ENCODE assay signal across 16 cellular contexts in genomic region chr11:43986327-43986726, GRCh38. TPM values are rescaled to one million over a fixed set of nuclear protein-coding genes. Genes with fewer than 3 reads are reported as not detected.
"Had no signal": no experiment of that assay in that cellular context is flagged by ENCODE, and none has a peak within 500 bp of the region (broad histone marks: within the 10 kb centered on the region; RNA-seq: fewer than 3 reads in every experiment).

No MANE protein-coding gene starts in this region.

- H3K4me3 Mint-ChIP-seq: activated CD4-positive, alpha-beta T cell treated with anti-CD3 and anti-CD28 coated beads, Interleukin-2, amount 10 ng/mL, durations not matched to agents 7 days and 5 days; activated CD8-positive, alpha-beta T cell treated with anti-CD3 and anti-CD28 coated beads, Interleukin-2, amount 10 ng/mL, durations not matched to agents 7 days and 5 days; activated T-cell treated with anti-CD3 and anti-CD28 coated beads, Interleukin-2, amount 50 U/mL, for 24 hours; immature natural killer cell; naive thymus-derived CD4-positive, alpha-beta T cell had no signal

- H3K4me3 ChIP-seq: pancreas, transverse colon had no signal

- DNase-seq: activated CD4-positive, alpha-beta T cell treated with anti-CD3 and anti-CD28 coated beads, Interleukin-2, amount 10 ng/mL, durations not matched to agents 7 days and 5 days; activated CD8-positive, alpha-beta T cell treated with anti-CD3 and anti-CD28 coated beads, Interleukin-2, amount 10 ng/mL, durations not matched to agents 7 days and 5 days; activated naive CD4-positive, alpha-beta T cell treated with Interleukin-2 at 50 U/mL for 16 hours; activated T-cell treated with anti-CD3 and anti-CD28 coated beads, Interleukin-2, amount 50 U/mL, for 24 hours; anterior cingulate cortex; cortex of kidney; immature natural killer cell; mesendoderm; naive thymus-derived CD4-positive, alpha-beta T cell; pancreas; stimulated activated CD8-positive, alpha-beta memory T cell treated with anti-CD3 and anti-CD28 coated beads, Interleukin-4, amount 100 ng/mL, for 48 hours; stimulated activated naive CD4-positive, alpha-beta T cell; transverse colon had no signal

- H3K27ac Mint-ChIP-seq: activated CD4-positive, alpha-beta T cell treated with anti-CD3 and anti-CD28 coated beads, Interleukin-2, amount 10 ng/mL, durations not matched to agents 7 days and 5 days; activated CD8-positive, alpha-beta T cell treated with anti-CD3 and anti-CD28 coated beads, Interleukin-2, amount 10 ng/mL, durations not matched to agents 7 days and 5 days; activated T-cell treated with anti-CD3 and anti-CD28 coated beads, Interleukin-2, amount 50 U/mL, for 24 hours; activated T-helper 2 cell treated with anti-CD3 and anti-CD28 coated beads, Interferon-gamma antibody, Interleukin-2, Interleukin-4, amounts not matched to agents 10 μg/mL and 5 μg/mL and 100 μg/mL, durations not matched to agents 14 hours and 24 hours and 36 hours; immature natural killer cell; naive thymus-derived CD4-positive, alpha-beta T cell had no signal

- H3K4me1 Mint-ChIP-seq: activated CD4-positive, alpha-beta T cell treated with anti-CD3 and anti-CD28 coated beads, Interleukin-2, amount 10 ng/mL, durations not matched to agents 7 days and 5 days; immature natural killer cell had no signal

- H3K27me3 Mint-ChIP-seq: activated CD4-positive, alpha-beta T cell treated with anti-CD3 and anti-CD28 coated beads, Interleukin-2, amount 10 ng/mL, durations not matched to agents 7 days and 5 days had no signal

- H3K36me3 Mint-ChIP-seq: immature natural killer cell; naive thymus-derived CD4-positive, alpha-beta T cell had no signal

- H3K36me3 ChIP-seq: breast epithelium, pancreas, transverse colon had no signal

- H3K9me3 ChIP-seq: breast epithelium, pancreas, transverse colon had no signal

- H3K9me3 Mint-ChIP-seq: activated CD4-positive, alpha-beta T cell treated with anti-CD3 and anti-CD28 coated beads, Interleukin-2, amount 10 ng/mL, durations not matched to agents 7 days and 5 days; activated T-cell treated with anti-CD3 and anti-CD28 coated beads, Interleukin-2, amount 50 U/mL, for 24 hours; activated T-helper 2 cell treated with anti-CD3 and anti-CD28 coated beads, Interferon-gamma antibody, Interleukin-2, Interleukin-4, amounts not matched to agents 10 μg/mL and 5 μg/mL and 100 μg/mL, durations not matched to agents 14 hours and 24 hours and 36 hours; immature natural killer cell had no signal

- ATAC-seq: activated CD4-positive, CD25-positive, alpha-beta regulatory T cell treated with anti-CD3 and anti-CD28 coated beads, Interleukin-2, amount 50 U/mL, for 24 hours; activated CD8-positive, alpha-beta T cell treated with anti-CD3 and anti-CD28 coated beads, Interleukin-2, amount 10 ng/mL, durations not matched to agents 7 days and 5 days; naive thymus-derived CD4-positive, alpha-beta T cell; pancreas had no signal

- H3K27me3 ChIP-seq: pancreas, transverse colon had no signal

RNA-seq across cellular contexts. Expression of gene C11orf96, which starts 43.9 kb away (rescaled TPM):
- total RNA-seq: activated CD4-positive, alpha-beta T cell treated with anti-CD3 and anti-CD28 coated beads, Interleukin-2, amount 10 ng/mL, durations not matched to agents 7 days and 5 days had no signal
- polyA plus RNA-seq: immature natural killer cell; naive thymus-derived CD4-positive, alpha-beta T cell had no signal
